10 cellular contexts compared by ENCODE assay signal in the genomic region with DNA sequence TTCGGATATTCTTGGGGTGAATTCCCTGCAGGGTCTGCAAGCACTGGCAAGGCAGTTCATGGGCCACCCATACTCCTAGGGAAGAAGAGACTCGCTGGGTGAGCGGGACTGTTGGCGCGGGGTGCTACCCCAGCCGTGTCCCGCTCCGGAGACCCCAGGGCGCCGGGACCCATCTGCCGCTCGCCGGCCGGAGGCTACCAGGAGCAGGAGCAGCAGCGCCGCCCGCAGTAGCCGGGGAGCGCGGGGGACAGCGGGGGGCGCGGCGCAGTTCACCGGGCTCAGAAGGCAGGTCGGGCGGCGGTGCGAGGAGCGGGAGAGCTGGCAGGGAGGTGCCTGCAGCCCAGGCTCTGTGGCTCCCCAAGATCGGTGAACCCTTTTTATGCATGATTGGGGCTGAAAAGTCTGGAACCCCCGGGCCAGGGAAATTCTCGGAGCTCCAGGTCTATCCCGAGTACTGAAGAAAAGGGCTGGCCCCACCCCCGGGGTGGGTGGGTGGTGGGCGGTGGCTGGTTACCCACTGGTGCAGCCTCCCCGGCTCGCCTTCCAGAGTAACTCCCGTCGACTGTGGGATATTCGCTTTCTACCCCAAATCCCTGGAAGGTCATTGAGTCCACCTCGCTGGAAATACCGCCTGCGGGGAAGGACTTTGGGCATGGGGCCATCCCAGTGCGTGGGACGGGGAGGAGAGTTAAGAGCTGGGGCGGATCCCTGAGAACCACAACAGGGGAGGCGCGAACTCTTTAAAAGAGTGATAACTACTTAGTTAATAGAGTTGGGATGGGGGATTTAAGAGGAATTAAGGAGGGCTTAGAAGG. TPM values are rescaled to one million over a fixed set of nuclear protein-coding genes. Genes with fewer than 3 reads are reported as not detected.
DNase-seq lines count a peak whose midpoint lies in the region; ATAC-seq and TF ChIP-seq lines count a peak whose summit lies in the region.
"Had no signal": no experiment of that assay in that cellular context is flagged by ENCODE, and none has a peak within 500 bp of the region (broad histone marks: within the 10 kb centered on the region; RNA-seq: fewer than 3 reads in every experiment).

No MANE protein-coding gene starts in this region.

- H3K36me3 ChIP-seq in Panc1 (ENCODE audit: control insufficient read depth, insufficient read depth, low read length) (no peaks in the 10 kb centered on the region), neural cell (ENCODE audit: insufficient read depth, low read length) (no peaks in the 10 kb centered on the region)

- intact Hi-C loops in Panc1 (cut with micrococcal nuclease; ENCODE audit: unreplicated experiment), result no loop called here

- ATAC-seq in Panc1 (peak; percentile 12; the same call in 1 of the 2 replicates), HG03571 (IDR thresholded peaks at IDR 0.05; ENCODE audit: unreplicated experiment) (no peak), GM19324 (IDR thresholded peaks at IDR 0.05; ENCODE audit: low FRiP score, unreplicated experiment) (no peak), GM21526 (IDR thresholded peaks at IDR 0.05; ENCODE audit: low FRiP score, unreplicated experiment) (no peak)

- H3F3A ChIP-seq in neural cell (ENCODE audit: insufficient read depth, low read length, poor library complexity, severe bottlenecking), result no peaks in the 10 kb centered on the region

- no peak overlapping the region for H3K9ac ChIP-seq in neural cell (ENCODE audit: low read length)

- no peaks in the 10 kb centered on the region for H3K9me2 ChIP-seq in neural cell (ENCODE audit: insufficient read depth, low read length)

- CTCF ChIA-PET in Panc1 (lab: Charles Lee), result no interaction called here

- in situ Hi-C loops in Panc1 (cut with HindIII; ENCODE audit: low pct_unique_long_range_greater_than_20kb, low sequenced_read_pairs), result no loop called here

- POLR2A ChIA-PET in Panc1 (lab: Charles Lee), result no interaction called here

- H3K27ac ChIP-seq in Panc1 (ENCODE audit: low read length) (no peak overlapping the region), neural cell (ENCODE audit: low read length) (no peak overlapping the region)
- H3K27ac ChIP-seq: C4-2B had no signal

- no peaks in the 10 kb centered on the region for H4K20me1 ChIP-seq in neural cell (ENCODE audit: insufficient read depth)

- no peaks in the 10 kb centered on the region for H3K4me1 ChIP-seq in Panc1 (ENCODE audit: control insufficient read depth, insufficient read depth, low read length)

- no peak for TF ChIP-seq CTCF in Panc1 (IDR thresholded peaks at IDR 0.05)
- TF ChIP-seq CTCF in fibroblast of mammary gland (conservative IDR thresholded peaks at IDR 0.05; ENCODE audit: control insufficient read depth, insufficient read depth, low read depth, low read length), result no peak
- no peak for TF ChIP-seq CTCF in neural cell (IDR thresholded peaks at IDR 0.05; ENCODE audit: poor library complexity, severe bottlenecking)

- BruUV-seq in Panc1 (replicated peaks; lab: Mats Ljungman, UMichigan), result no TSS peak

- no peak for TF ChIP-seq RAD21 in neural cell (conservative IDR thresholded peaks at IDR 0.05)

- H3K27me3 ChIP-seq in Panc1 (ENCODE audit: control insufficient read depth, insufficient read depth, low read length) (peaks cover 3% of the 10 kb centered on the region; the same call in 1 of the 2 replicates), neural cell (ENCODE audit: insufficient read depth, low read depth, low read length) (peaks cover 23% of the 10 kb centered on the region)

- H2AFZ ChIP-seq in neural cell (ENCODE audit: low read depth, low read length), result no peak overlapping the region

- no peak for TF ChIP-seq EP300 in neural cell (conservative IDR thresholded peaks at IDR 0.05; ENCODE audit: poor library complexity, severe bottlenecking)

- no peaks in the 10 kb centered on the region for H3K9me3 ChIP-seq in Panc1 (ENCODE audit: control insufficient read depth, insufficient read depth, low read depth, low read length)
- no peaks in the 10 kb centered on the region for H3K9me3 ChIP-seq in neural cell (ENCODE audit: low read length)

- peak overlapping the region in 1 of 2 experiments; percentile 15; a peak in 3 of 4 replicates for H3K4me3 ChIP-seq in Panc1 (ENCODE audit: low read depth in 2 of 2, low read length in 2 of 2)
- H3K4me3 ChIP-seq in fibroblast of mammary gland (ENCODE audit: control insufficient read depth, low read depth, low read length), result peak overlapping the region; percentile 55
- peak overlapping the region; percentile 45 for H3K4me3 ChIP-seq in neural cell (ENCODE audit: low read length)

- H3K4me2 ChIP-seq in neural cell (ENCODE audit: low read length), result no peak overlapping the region

- DNase-seq in 8988T, result peak; percentile 17
- DNase-seq in Panc1 (ENCODE audit: low read depth, low spot score), result no peak
- peak; percentile 29 for DNase-seq in fibroblast of mammary gland (ENCODE audit: low read depth)
- DNase-seq in NCI-H187 treated with DMSO at 0.1 percent for 48 hours (lab: John Stamatoyannopoulos, UW), result no peak
- DNase-seq: activated T-cell treated with anti-CD3 and anti-CD28 coated beads, Interleukin-2, amount 50 U/mL, for 24 hours had no signal

- H3K79me2 ChIP-seq in neural cell (replicated peaks; ENCODE audit: insufficient read depth, low read length), result no peaks in the 10 kb centered on the region

TF ChIP-seq in neural cell, 6 proteins besides CTCF, POLR2A, EP300 and RAD21:
- TF ChIP-seq, protein P1, sequence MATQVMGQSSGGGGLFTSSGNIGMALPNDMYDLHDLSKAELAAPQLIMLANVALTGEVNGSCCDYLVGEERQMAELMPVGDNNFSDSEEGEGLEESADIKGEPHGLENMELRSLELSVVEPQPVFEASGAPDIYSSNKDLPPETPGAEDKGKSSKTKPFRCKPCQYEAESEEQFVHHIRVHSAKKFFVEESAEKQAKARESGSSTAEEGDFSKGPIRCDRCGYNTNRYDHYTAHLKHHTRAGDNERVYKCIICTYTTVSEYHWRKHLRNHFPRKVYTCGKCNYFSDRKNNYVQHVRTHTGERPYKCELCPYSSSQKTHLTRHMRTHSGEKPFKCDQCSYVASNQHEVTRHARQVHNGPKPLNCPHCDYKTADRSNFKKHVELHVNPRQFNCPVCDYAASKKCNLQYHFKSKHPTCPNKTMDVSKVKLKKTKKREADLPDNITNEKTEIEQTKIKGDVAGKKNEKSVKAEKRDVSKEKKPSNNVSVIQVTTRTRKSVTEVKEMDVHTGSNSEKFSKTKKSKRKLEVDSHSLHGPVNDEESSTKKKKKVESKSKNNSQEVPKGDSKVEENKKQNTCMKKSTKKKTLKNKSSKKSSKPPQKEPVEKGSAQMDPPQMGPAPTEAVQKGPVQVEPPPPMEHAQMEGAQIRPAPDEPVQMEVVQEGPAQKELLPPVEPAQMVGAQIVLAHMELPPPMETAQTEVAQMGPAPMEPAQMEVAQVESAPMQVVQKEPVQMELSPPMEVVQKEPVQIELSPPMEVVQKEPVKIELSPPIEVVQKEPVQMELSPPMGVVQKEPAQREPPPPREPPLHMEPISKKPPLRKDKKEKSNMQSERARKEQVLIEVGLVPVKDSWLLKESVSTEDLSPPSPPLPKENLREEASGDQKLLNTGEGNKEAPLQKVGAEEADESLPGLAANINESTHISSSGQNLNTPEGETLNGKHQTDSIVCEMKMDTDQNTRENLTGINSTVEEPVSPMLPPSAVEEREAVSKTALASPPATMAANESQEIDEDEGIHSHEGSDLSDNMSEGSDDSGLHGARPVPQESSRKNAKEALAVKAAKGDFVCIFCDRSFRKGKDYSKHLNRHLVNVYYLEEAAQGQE (IDR thresholded peaks at IDR 0.05; ENCODE audit: borderline replicate concordance), result no peak
- TF ChIP-seq POLR2AphosphoS5 (IDR thresholded peaks at IDR 0.05), result no peak
- no peak for TF ChIP-seq SMC3 (conservative IDR thresholded peaks at IDR 0.05; ENCODE audit: poor library complexity)
- TF ChIP-seq TAF1 (IDR thresholded peaks at IDR 0.05; ENCODE audit: low read depth), result no peak
- TF ChIP-seq MXI1 (conservative IDR thresholded peaks at IDR 0.05; ENCODE audit: poor library complexity, severe bottlenecking), result no peak
- TF ChIP-seq EZH2 (IDR thresholded peaks at IDR 0.05; ENCODE audit: borderline replicate concordance, insufficient read depth, low read length, poor library complexity, severe bottlenecking), result no peak

RNA-seq across cellular contexts. Expression of a gene that starts 37.6 kb away (rescaled TPM):
- not detected for total RNA-seq in Panc1 (2021; ENCODE audit: unreplicated experiment)
- not detected for polyA plus RNA-seq in Panc1 (2012; ENCODE audit: insufficient read length)
- polyA plus RNA-seq in neural cell, result not detected in 2 replicates
- polyA minus RNA-seq in neural cell, result not detected in 2 replicates

RNA-seq across cellular contexts. Expression of a gene that starts 43.7 kb away (rescaled TPM):
- not detected for total RNA-seq in Panc1 (2021; ENCODE audit: unreplicated experiment)
- polyA plus RNA-seq in Panc1 (2012; ENCODE audit: insufficient read length), result not detected
- not detected in 2 replicates for polyA plus RNA-seq in neural cell
- polyA minus RNA-seq in neural cell, result not detected in 2 replicates

RNA-seq across cellular contexts. Expression of a gene that starts 54.2 kb away (rescaled TPM):
- total RNA-seq in Panc1 (2021; ENCODE audit: unreplicated experiment), result 0.10 TPM
- polyA plus RNA-seq in Panc1 (2012; ENCODE audit: insufficient read length), result 0.12 TPM
- not detected in 2 replicates for polyA plus RNA-seq in neural cell
- polyA minus RNA-seq in neural cell, result not detected in 2 replicates

Comparison
In these comparisons a context has a peak if more than half of its experiments do, and no peak if none do; other contexts are left out.
1. DNase-seq: peak in 8988T (single experiment) and fibroblast of mammary gland (single experiment); none in Panc1 (single experiment) and NCI-H187 treated with DMSO at 0.1 percent for 48 hours (single experiment).